Comparison of ENCODE assay signal across 11 cellular contexts in genomic region chr5:80516826-80517225, GRCh38. TPM values are rescaled to one million over a fixed set of nuclear protein-coding genes. Genes with fewer than 3 reads are reported as not detected.
A peak's percentile ranks its signal among the peaks of the same experiment; 100 is the strongest.
DNase-seq lines count a peak whose midpoint lies in the region; ATAC-seq and TF ChIP-seq lines count a peak whose summit lies in the region.
"Had no signal": no experiment of that assay in that cellular context is flagged by ENCODE, and none has a peak within 500 bp of the region (broad histone marks: within the 10 kb centered on the region; RNA-seq: fewer than 3 reads in every experiment).

No MANE protein-coding gene starts in this region.

- no peaks in the 10 kb centered on the region for H3K9me3 Mint-ChIP-seq in activated CD4-positive, alpha-beta T cell treated with anti-CD3 and anti-CD28 coated beads, Interleukin-2, amount 10 ng/mL, durations not matched to agents 24 days and 14 days

- H3K36me3 Mint-ChIP-seq in activated CD4-positive, alpha-beta T cell treated with anti-CD3 and anti-CD28 coated beads, Interleukin-2, amount 10 ng/mL, durations not matched to agents 24 days and 14 days (ENCODE audit: low read depth) = no peaks in the 10 kb centered on the region

- no peaks in the 10 kb centered on the region for H3K36me3 ChIP-seq in upper lobe of left lung
- H3K36me3 ChIP-seq in body of pancreas (replicated peaks in 1 of 2; ENCODE audit: insufficient read depth in 1 of 2, low read depth in 2 of 2) = peaks cover 0 to 2% of the 10 kb centered on the region in 2 donors

- no peak overlapping the region for H3K27ac ChIP-seq in upper lobe of left lung
- H3K27ac ChIP-seq in body of pancreas = no peak overlapping the region
- H3K27ac ChIP-seq: BLaER1 treated with 17β-estradiol and CSF1 and Interleukin-3, amounts not matched to agents 10 nM and 100 nM; testis had no signal

- no peak overlapping the region for H3K27ac Mint-ChIP-seq in activated CD4-positive, alpha-beta T cell treated with anti-CD3 and anti-CD28 coated beads, Interleukin-2, amount 10 ng/mL, durations not matched to agents 24 days and 14 days

- H3K27me3 ChIP-seq in upper lobe of left lung (no peaks in the 10 kb centered on the region), body of pancreas (no peaks in the 10 kb centered on the region)
- H3K27me3 ChIP-seq: BLaER1 treated with 17β-estradiol and CSF1 and Interleukin-3, amounts not matched to agents 10 nM and 100 nM; testis had no signal

- no peak for TF ChIP-seq EP300 in upper lobe of left lung (IDR thresholded peaks at IDR 0.05)

- peak; percentile 26 to 42 for DNase-seq in activated CD4-positive, alpha-beta T cell treated with anti-CD3 and anti-CD28 coated beads, Interleukin-2, amount 50 U/mL, for 48 hours
- no peak for DNase-seq in activated CD4-positive, alpha-beta T cell treated with anti-CD3 and anti-CD28 coated beads, Interleukin-2, amount 10 ng/mL, durations not matched to agents 24 days and 14 days
- DNase-seq in HS-5 (ENCODE audit: low read depth) = peak; percentile 74
- DNase-seq in dedifferentiated amniotic fluid mesenchymal stem cell (ENCODE audit: extremely low spot score) = peak; percentile 32
- DNase-seq in stimulated activated CD4-positive, alpha-beta T cell treated with anti-CD3 and anti-CD28 coated beads, Interleukin-4, amount 100 ng/mL, for 48 hours (ENCODE audit: low read depth in 2 of 2) = peak; percentile 1 to 17
- DNase-seq in upper lobe of left lung = no peak
- DNase-seq in body of pancreas = no peak
- no peak for DNase-seq in NCI-H446 treated with DMSO at 0.1 percent for 48 hours (lab: John Stamatoyannopoulos, UW)
- DNase-seq: posterior cingulate gyrus, testis had no signal

- H3K4me1 Mint-ChIP-seq in activated CD4-positive, alpha-beta T cell treated with anti-CD3 and anti-CD28 coated beads, Interleukin-2, amount 10 ng/mL, durations not matched to agents 24 days and 14 days = peaks cover 3% of the 10 kb centered on the region

- peaks cover 3% of the 10 kb centered on the region for H3K27me3 Mint-ChIP-seq in activated CD4-positive, alpha-beta T cell treated with anti-CD3 and anti-CD28 coated beads, Interleukin-2, amount 10 ng/mL, durations not matched to agents 24 days and 14 days

- no peak overlapping the region for H3K4me3 Mint-ChIP-seq in activated CD4-positive, alpha-beta T cell treated with anti-CD3 and anti-CD28 coated beads, Interleukin-2, amount 10 ng/mL, durations not matched to agents 24 days and 14 days

- WGBS in upper lobe of left lung, 2 donors = 87 to 89% methylated on average over 4 of the region's 4 CpGs
- WGBS in body of pancreas, 2 donors = 80 to 87% methylated on average over 4 of the region's 4 CpGs

- H3K9me3 ChIP-seq in upper lobe of left lung (no peaks in the 10 kb centered on the region), body of pancreas (no peaks in the 10 kb centered on the region)
- H3K9me3 ChIP-seq: BLaER1 treated with 17β-estradiol and CSF1 and Interleukin-3, amounts not matched to agents 10 nM and 100 nM; testis had no signal

- TF ChIP-seq POLR2A in upper lobe of left lung (IDR thresholded peaks at IDR 0.05) (no peak), body of pancreas (IDR thresholded peaks at IDR 0.05) (no peak)

- ATAC-seq in upper lobe of left lung (ENCODE audit: low FRiP score in 2 of 2) (no peak), body of pancreas (no peak)

- intact Hi-C loops in activated CD4-positive, alpha-beta T cell treated with anti-CD3 and anti-CD28 coated beads, Interleukin-2, amount 10 ng/mL, durations not matched to agents 24 days and 14 days (cut with micrococcal nuclease) = no loop called here
- intact Hi-C loops in body of pancreas (cut with DNase I) = no loop called here

- TF ChIP-seq CTCF in upper lobe of left lung (IDR thresholded peaks at IDR 0.05) (no peak), body of pancreas (IDR thresholded peaks at IDR 0.05) (no peak)

- H3K4me1 ChIP-seq in upper lobe of left lung (no peaks in the 10 kb centered on the region), body of pancreas (no peaks in the 10 kb centered on the region)
- H3K4me1 ChIP-seq: BLaER1 treated with 17β-estradiol and CSF1 and Interleukin-3, amounts not matched to agents 10 nM and 100 nM; testis had no signal

- H3K4me3 ChIP-seq in upper lobe of left lung (no peak overlapping the region), body of pancreas (no peak overlapping the region)
- H3K4me3 ChIP-seq: BLaER1 treated with 17β-estradiol and CSF1 and Interleukin-3, amounts not matched to agents 10 nM and 100 nM; testis had no signal

RNA-seq across cellular contexts. Expression of gene FAM151B, which starts 28.9 kb away (rescaled TPM):
- 0.23 TPM in 1 of 2 replicates, not detected in the other for total RNA-seq in activated CD4-positive, alpha-beta T cell treated with anti-CD3 and anti-CD28 coated beads, Interleukin-2, amount 10 ng/mL, durations not matched to agents 24 days and 14 days
- total RNA-seq in upper lobe of left lung = 1 to 10 TPM in 5 of 6 donors, under 1 TPM in 1; 0.78 to 5.2 (median 2.7) TPM
- total RNA-seq in body of pancreas = 1 to 10 TPM; 1.6 to 4.6 TPM

RNA-seq across cellular contexts. Expression of gene ANKRD34B, which starts 53.3 kb away (rescaled TPM):
- total RNA-seq in activated CD4-positive, alpha-beta T cell treated with anti-CD3 and anti-CD28 coated beads, Interleukin-2, amount 10 ng/mL, durations not matched to agents 24 days and 14 days = not detected in 2 replicates
- total RNA-seq in upper lobe of left lung (under 1 TPM in 3 of 6 donors, not detected in 3; 0.14 to 0.67 (median 0.47) TPM), body of pancreas (not detected)

Comparison
In these comparisons a context has a peak if more than half of its experiments do, and no peak if none do; other contexts are left out.
1. DNase-seq: peak in activated CD4-positive, alpha-beta T cell treated with anti-CD3 and anti-CD28 coated beads, Interleukin-2, amount 50 U/mL, for 48 hours (2 of 2), HS-5 (single experiment), dedifferentiated amniotic fluid mesenchymal stem cell (single experiment) and stimulated activated CD4-positive, alpha-beta T cell treated with anti-CD3 and anti-CD28 coated beads, Interleukin-4, amount 100 ng/mL, for 48 hours (2 of 2); none in activated CD4-positive, alpha-beta T cell treated with anti-CD3 and anti-CD28 coated beads, Interleukin-2, amount 10 ng/mL, durations not matched to agents 24 days and 14 days (single experiment), upper lobe of left lung (0 of 2), body of pancreas (0 of 4) and NCI-H446 treated with DMSO at 0.1 percent for 48 hours (single experiment).